19 cellular contexts compared by ENCODE assay signal in the genomic region with DNA sequence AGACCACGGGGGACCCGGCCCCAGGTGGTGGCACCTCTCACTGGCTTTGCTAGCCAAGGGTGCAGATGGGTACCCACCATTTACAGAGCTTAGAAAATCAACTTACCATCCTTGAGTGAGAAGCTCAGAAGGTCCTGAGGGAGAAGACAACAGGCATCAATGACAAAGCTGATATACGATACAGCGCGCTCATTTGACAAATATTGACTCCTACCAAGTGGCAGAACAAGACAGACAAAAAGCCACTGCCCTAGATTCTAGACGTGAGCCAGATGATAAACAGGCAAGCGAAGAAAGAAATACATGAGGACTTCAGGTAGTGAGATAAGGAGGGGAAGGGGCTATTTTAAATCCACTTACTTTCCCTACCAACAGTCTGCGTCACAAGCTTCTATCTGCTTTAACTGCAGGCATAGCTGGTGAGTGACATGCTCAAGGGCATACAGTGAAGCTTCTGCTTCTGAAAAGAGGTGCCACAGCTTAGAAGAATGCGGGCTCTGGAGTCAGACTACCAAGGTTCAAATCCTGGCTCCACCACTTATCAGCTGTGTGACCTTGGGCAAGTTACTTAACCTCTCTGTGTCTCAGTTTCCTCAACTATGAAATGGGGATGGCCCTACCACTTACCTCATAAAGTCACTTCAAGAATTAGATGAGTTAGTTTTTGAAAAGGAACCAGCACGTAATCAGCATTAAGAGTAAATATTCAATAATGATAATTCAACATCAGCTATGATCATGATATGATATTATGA. TPM values are rescaled to one million over a fixed set of nuclear protein-coding genes. Genes with fewer than 3 reads are reported as not detected.
"Had no signal": no experiment of that assay in that cellular context is flagged by ENCODE, and none has a peak within 500 bp of the region (broad histone marks: within the 10 kb centered on the region; RNA-seq: fewer than 3 reads in every experiment).

No MANE protein-coding gene starts in this region.

- H3K9me3 Mint-ChIP-seq: activated naive CD4-positive, alpha-beta T cell treated with anti-CD3 and anti-CD28 coated beads, Interleukin-2, amount 10 ng/mL, durations not matched to agents 7 days and 5 days; activated naive CD8-positive, alpha-beta T cell treated with anti-CD3 and anti-CD28 coated beads, Interleukin-2, amount 50 U/mL, for 24 hours; mesothelial cell of epicardium; nephron; stimulated activated naive B cell treated with anti-CD40 and anti-IgM and Interleukin-4, amounts not matched to agents 10 μg/mL and 1 μg/mL and 100 μg/mL, for 72 hours had no signal

- H3K27me3 ChIP-seq: brain microvascular endothelial cell, upper lobe of right lung had no signal

- H3K4me3 ChIP-seq: lower lobe of right lung, upper lobe of right lung had no signal

- ATAC-seq: activated naive CD8-positive, alpha-beta T cell treated with anti-CD3 and anti-CD28 coated beads, Interleukin-2, amount 50 U/mL, for 24 hours; lower lobe of right lung; stimulated activated naive B cell treated with anti-CD40 and anti-IgM and Interleukin-4, amounts not matched to agents 10 μg/mL and 1 μg/mL and 100 μg/mL, for 72 hours; upper lobe of right lung had no signal

- H3K27me3 Mint-ChIP-seq: activated naive CD4-positive, alpha-beta T cell treated with anti-CD3 and anti-CD28 coated beads, Interleukin-2, amount 10 ng/mL, durations not matched to agents 7 days and 5 days; activated naive CD8-positive, alpha-beta T cell treated with anti-CD3 and anti-CD28 coated beads, Interleukin-2, amount 50 U/mL, for 24 hours; stimulated activated naive B cell treated with anti-CD40 and anti-IgM and Interleukin-4, amounts not matched to agents 10 μg/mL and 1 μg/mL and 100 μg/mL, for 72 hours had no signal

- H3K4me1 ChIP-seq: lower lobe of right lung, upper lobe of right lung had no signal

- H3K27ac Mint-ChIP-seq: activated naive CD4-positive, alpha-beta T cell treated with anti-CD3 and anti-CD28 coated beads, Interleukin-2, amount 10 ng/mL, durations not matched to agents 7 days and 5 days; activated naive CD8-positive, alpha-beta T cell treated with anti-CD3 and anti-CD28 coated beads, Interleukin-2, amount 50 U/mL, for 24 hours; mesothelial cell of epicardium; stimulated activated naive B cell treated with anti-CD40 and anti-IgM and Interleukin-4, amounts not matched to agents 10 μg/mL and 1 μg/mL and 100 μg/mL, for 72 hours had no signal

- H3K9me3 ChIP-seq: lower lobe of right lung, upper lobe of right lung had no signal

- DNase-seq: activated CD4-positive, alpha-beta T cell treated with anti-CD3 and anti-CD28 coated beads, Interleukin-2, amount 50 U/mL, for 1 hour; activated CD4-positive, CD25-positive, alpha-beta regulatory T cell treated with anti-CD3 and anti-CD28 coated beads, Interleukin-2, amount 50 U/mL, for 72 hours; activated CD8-positive, alpha-beta memory T cell treated with anti-CD3 and anti-CD28 coated beads, Interleukin-2, amount 50 U/mL, for 48 hours; activated effector memory CD4-positive, alpha-beta T cell treated with Interleukin-2 at 50 U/mL for 16 hours; activated naive CD4-positive, alpha-beta T cell treated with anti-CD3 and anti-CD28 coated beads, Interleukin-2, amount 10 ng/mL, durations not matched to agents 7 days and 5 days; activated naive CD8-positive, alpha-beta T cell treated with anti-CD3 and anti-CD28 coated beads, Interleukin-2, amount 50 U/mL, for 24 hours; activated T-cell treated with anti-CD3 and anti-CD28 coated beads, Interleukin-2, amount 50 U/mL, for 48 hours; aorta; brain microvascular endothelial cell; central memory CD4-positive, alpha-beta T cell; cortex of kidney; erythroblast; foreskin melanocyte; lower lobe of right lung; nucleus accumbens; stimulated activated naive B cell treated with anti-CD40 and anti-IgM and Interleukin-4, amounts not matched to agents 10 μg/mL and 1 μg/mL and 100 μg/mL, for 72 hours; upper lobe of right lung had no signal

- H3K36me3 ChIP-seq: brain microvascular endothelial cell had no signal

- H3K4me1 Mint-ChIP-seq: mesothelial cell of epicardium had no signal

- H3K4me3 Mint-ChIP-seq: activated naive CD4-positive, alpha-beta T cell treated with anti-CD3 and anti-CD28 coated beads, Interleukin-2, amount 10 ng/mL, durations not matched to agents 7 days and 5 days; activated naive CD8-positive, alpha-beta T cell treated with anti-CD3 and anti-CD28 coated beads, Interleukin-2, amount 50 U/mL, for 24 hours; mesothelial cell of epicardium; nephron; stimulated activated naive B cell treated with anti-CD40 and anti-IgM and Interleukin-4, amounts not matched to agents 10 μg/mL and 1 μg/mL and 100 μg/mL, for 72 hours had no signal

- H3K27ac ChIP-seq: brain microvascular endothelial cell, lower lobe of right lung, upper lobe of right lung had no signal

RNA-seq across cellular contexts. Expression of gene RNF186, which starts 44.5 kb away (rescaled TPM):
- total RNA-seq: aorta, lower lobe of right lung, mesothelial cell of epicardium, upper lobe of right lung had no signal
